ENCODE assay signal across 8 cellular contexts in the genomic region with DNA sequence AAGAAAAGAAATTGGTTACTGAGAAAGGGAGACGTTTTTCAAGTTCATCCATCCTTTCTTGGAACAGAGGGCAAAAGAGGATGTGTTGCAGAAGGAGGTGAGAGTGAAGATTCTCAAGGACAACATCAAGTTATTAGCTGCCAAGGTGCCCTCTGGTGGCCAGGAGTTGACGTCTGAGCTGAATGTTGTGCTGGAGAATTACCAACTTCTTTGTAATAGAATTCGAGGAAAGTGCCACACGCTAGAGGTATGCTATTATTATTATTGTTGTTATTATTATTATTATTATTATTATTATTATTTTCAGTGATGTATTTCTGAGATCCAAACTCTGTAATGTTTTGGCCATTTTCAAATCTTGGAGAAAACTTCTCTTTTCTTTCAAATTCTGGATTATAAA.
DNase-seq lines count a peak whose midpoint lies in the region; ATAC-seq and TF ChIP-seq lines count a peak whose summit lies in the region.

No MANE protein-coding gene starts in this region.

- no peak overlapping the region for H3K27ac ChIP-seq in AG04450 (ENCODE audit: low read depth, low read length)
- H3K27ac ChIP-seq in mesenchymal stem cell (ENCODE audit: low read length, poor library complexity, severe bottlenecking): no peak overlapping the region

- no peak overlapping the region for H3K4me2 ChIP-seq in mesenchymal stem cell (ENCODE audit: low read length, poor library complexity, severe bottlenecking)

- no peak overlapping the region for H2BK120ac ChIP-seq in mesenchymal stem cell (ENCODE audit: low read depth, low read length)

- H3K14ac ChIP-seq in mesenchymal stem cell (ENCODE audit: low read length in 2 of 2): no peak overlapping the region

- H2BK5ac ChIP-seq in mesenchymal stem cell (ENCODE audit: low read depth, low read length, poor library complexity, severe bottlenecking): no peak overlapping the region

- no peak overlapping the region for H3K23ac ChIP-seq in mesenchymal stem cell (ENCODE audit: low read length in 2 of 2)

- no peak overlapping the region for H2BK12ac ChIP-seq in mesenchymal stem cell (ENCODE audit: low read length in 2 of 2)

- TF ChIP-seq CTCF in AG04450 (IDR thresholded peaks at IDR 0.05; ENCODE audit: low read depth, low read length): peak; percentile 69

- no peak overlapping the region for H2AFZ ChIP-seq in mesenchymal stem cell (ENCODE audit: low read depth, low read length)

- H3K9ac ChIP-seq in mesenchymal stem cell (ENCODE audit: low read length): no peak overlapping the region

- no peak overlapping the region for H3K18ac ChIP-seq in mesenchymal stem cell (ENCODE audit: low read depth in 1 of 2, low read length in 2 of 2)

- ATAC-seq in GM18517 (IDR thresholded peaks at IDR 0.05; ENCODE audit: unreplicated experiment) (peak; percentile 89), HG03175 (IDR thresholded peaks at IDR 0.05; ENCODE audit: unreplicated experiment) (peak; percentile 90)

- no peaks in the 10 kb centered on the region for H3K9me3 ChIP-seq in AG04450 (ENCODE audit: control insufficient read depth, insufficient read depth, low read length)
- no peaks in the 10 kb centered on the region for H3K9me3 ChIP-seq in mesenchymal stem cell (ENCODE audit: control insufficient read depth, low read length)

- DNase-seq in AG04450 (ENCODE audit: low read depth, low spot score): peak; percentile 63
- DNase-seq in NCI-H69 (lab: John Stamatoyannopoulos, UW): peak; percentile 72
- peak; percentile 79 to 80 for DNase-seq in activated CD4-positive, alpha-beta T cell treated with anti-CD3 and anti-CD28 coated beads, Interleukin-2, amount 50 U/mL, for 48 hours
- peak; percentile 55 for DNase-seq in effector CD4-positive, alpha-beta T cell
- DNase-seq in mesenchymal stem cell: peak; percentile 77
- peak; percentile 13 to 51 for DNase-seq in stimulated activated CD8-positive, alpha-beta memory T cell treated with anti-CD3 and anti-CD28 coated beads, Interleukin-4, amount 100 ng/mL, for 1 hour (ENCODE audit: low read depth in 2 of 2, low spot score in 1 of 2)

- no peak overlapping the region for H3K4me3 ChIP-seq in AG04450 (ENCODE audit: low read depth, low read length)
- no peak overlapping the region for H3K4me3 ChIP-seq in mesenchymal stem cell (ENCODE audit: insufficient read depth in 1 of 2, low read depth in 1 of 2, low read length in 2 of 2)

- H3K4ac ChIP-seq in mesenchymal stem cell (ENCODE audit: low read depth in 1 of 2, low read length in 2 of 2): no peak overlapping the region

- POLR2A ChIA-PET in AG04450 (lab: Yijun Ruan, JAX): no interaction called here

- H3K4me1 ChIP-seq in mesenchymal stem cell (ENCODE audit: control insufficient read depth, insufficient read depth, low read depth, low read length): peaks cover 2% of the 10 kb centered on the region

- H4K8ac ChIP-seq in mesenchymal stem cell (ENCODE audit: low read length): no peak overlapping the region

- H4K91ac ChIP-seq in mesenchymal stem cell (ENCODE audit: low read length): no peak overlapping the region

- no peak overlapping the region for H2BK15ac ChIP-seq in mesenchymal stem cell (ENCODE audit: low read depth, poor library complexity, severe bottlenecking)

- H3K79me1 ChIP-seq in mesenchymal stem cell (replicated peaks; ENCODE audit: low read length, poor library complexity, severe bottlenecking): peaks cover 7% of the 10 kb centered on the region

- CTCF ChIA-PET in AG04450 (lab: Charles Lee): interaction anchor here (0.6 to 4.3 kb wide), 12 partner anchors 8 to 380 kb away, joined by 3 to 21 read pairs (median 4); no protein-coding TSS in a partner anchor

- WGBS in mesenchymal stem cell: 5% methylated on average over 2 of the region's 4 CpGs

- H3K27me3 ChIP-seq in AG04450 (ENCODE audit: control insufficient read depth, insufficient read depth, low read length) (no peaks in the 10 kb centered on the region), mesenchymal stem cell (ENCODE audit: control insufficient read depth in 1 of 2, insufficient read depth in 1 of 2, low read length in 2 of 2) (no peaks in the 10 kb centered on the region)

- peaks cover 6 to 36% of the 10 kb centered on the region in 2 experiments for H3K36me3 ChIP-seq in mesenchymal stem cell (ENCODE audit: control insufficient read depth in 1 of 2, insufficient read depth in 2 of 2, low read depth in 1 of 2, low read length in 2 of 2)

- no peak overlapping the region for H2AK5ac ChIP-seq in mesenchymal stem cell (ENCODE audit: low read length, severe bottlenecking)
